Comparison of ENCODE assay signal across 10 cellular contexts in genomic region chr17:80221401-80221800, GRCh38. TPM values are rescaled to one million over a fixed set of nuclear protein-coding genes. Genes with fewer than 3 reads are reported as not detected.
DNase-seq lines count a peak whose midpoint lies in the region; ATAC-seq and TF ChIP-seq lines count a peak whose summit lies in the region.
"Had no signal": no experiment of that assay in that cellular context is flagged by ENCODE, and none has a peak within 500 bp of the region (broad histone marks: within the 10 kb centered on the region; RNA-seq: fewer than 3 reads in every experiment).

No MANE protein-coding gene starts in this region.

- CTCF ChIA-PET in activated CD8-positive, alpha-beta memory T cell treated with anti-CD3 and anti-CD28 coated beads, Interleukin-2, amount 10 ng/mL, durations not matched to agents 7 days and 5 days (lab: Charles Lee), result no interaction called here

- H3K27ac ChIP-seq in lung (ENCODE audit: low read depth in 1 of 2, low read length in 1 of 2) (no peak overlapping the region), thoracic aorta (no peak overlapping the region)

- no peak overlapping the region for H3K27ac Mint-ChIP-seq in activated CD8-positive, alpha-beta memory T cell treated with anti-CD3 and anti-CD28 coated beads, Interleukin-2, amount 10 ng/mL, durations not matched to agents 7 days and 5 days
- peak overlapping the region; percentile 48 to 86 (median 70) for H3K27ac Mint-ChIP-seq in brain

- peak overlapping the region; percentile 51 for H3K4me3 ChIP-seq in lung
- peak overlapping the region; percentile 82 for H3K4me3 ChIP-seq in thoracic aorta

- peaks cover 4% of the 10 kb centered on the region for H3K27me3 Mint-ChIP-seq in activated CD8-positive, alpha-beta memory T cell treated with anti-CD3 and anti-CD28 coated beads, Interleukin-2, amount 10 ng/mL, durations not matched to agents 7 days and 5 days
- peaks cover 2% of the 10 kb centered on the region for H3K27me3 Mint-ChIP-seq in brain

- peaks cover 0 to 5% of the 10 kb centered on the region in 2 donors for H3K4me1 ChIP-seq in lung (ENCODE audit: control insufficient read depth in 2 of 2, insufficient read depth in 2 of 2, low read length in 2 of 2)
- H3K4me1 ChIP-seq in thoracic aorta (ENCODE audit: control insufficient read depth in 1 of 2, low read depth in 2 of 2), result peaks cover 4 to 37% of the 10 kb centered on the region in 2 donors

- H3K4me1 Mint-ChIP-seq in activated CD8-positive, alpha-beta memory T cell treated with anti-CD3 and anti-CD28 coated beads, Interleukin-2, amount 10 ng/mL, durations not matched to agents 7 days and 5 days, result peaks cover 19% of the 10 kb centered on the region
- peaks cover 20% of the 10 kb centered on the region for H3K4me1 Mint-ChIP-seq in brain

- peak overlapping the region; percentile 56 for H3K4me3 Mint-ChIP-seq in activated CD8-positive, alpha-beta memory T cell treated with anti-CD3 and anti-CD28 coated beads, Interleukin-2, amount 10 ng/mL, durations not matched to agents 7 days and 5 days
- H3K4me3 Mint-ChIP-seq in brain, result peak overlapping the region; percentile 83 to 90 (median 85)

- H3K27me3 ChIP-seq in lung (ENCODE audit: control insufficient read depth, insufficient read depth) (no peaks in the 10 kb centered on the region), thoracic aorta (replicated peaks; ENCODE audit: insufficient read depth) (no peaks in the 10 kb centered on the region)

- H3K9me3 ChIP-seq in lung (ENCODE audit: control insufficient read depth in 2 of 2, insufficient read depth in 1 of 2, low read length in 1 of 2) (no peaks in the 10 kb centered on the region), thoracic aorta (no peaks in the 10 kb centered on the region)

- WGBS in lung, 2 donors, result 79 to 87% methylated on average over 18 to 20 of the region's 20 CpGs

- no peak for ATAC-seq in activated CD8-positive, alpha-beta memory T cell treated with anti-CD3 and anti-CD28 coated beads, Interleukin-2, amount 10 ng/mL, durations not matched to agents 7 days and 5 days
- no peak for ATAC-seq in lung (ENCODE audit: insufficient read depth, low FRiP score)
- ATAC-seq in thoracic aorta (ENCODE audit: insufficient number of reproducible peaks, low FRiP score, low read depth), result no peak
- no peak for ATAC-seq in HG03460 (IDR thresholded peaks at IDR 0.05; ENCODE audit: unreplicated experiment)

- H3K36me3 Mint-ChIP-seq in activated CD8-positive, alpha-beta memory T cell treated with anti-CD3 and anti-CD28 coated beads, Interleukin-2, amount 10 ng/mL, durations not matched to agents 7 days and 5 days, result peaks cover 6% of the 10 kb centered on the region
- peaks cover 13% of the 10 kb centered on the region for H3K36me3 Mint-ChIP-seq in brain

- TF ChIP-seq CTCF in brain (conservative IDR thresholded peaks at IDR 0.05) (no peak), lung (IDR thresholded peaks at IDR 0.05; ENCODE audit: control extremely low read depth, extremely low read depth) (no peak), thoracic aorta (IDR thresholded peaks at IDR 0.05) (no peak)

- no peaks in the 10 kb centered on the region for H3K9me3 Mint-ChIP-seq in activated CD8-positive, alpha-beta memory T cell treated with anti-CD3 and anti-CD28 coated beads, Interleukin-2, amount 10 ng/mL, durations not matched to agents 7 days and 5 days (ENCODE audit: low read depth)
- no peaks in the 10 kb centered on the region for H3K9me3 Mint-ChIP-seq in brain

- DNase-seq in activated CD8-positive, alpha-beta memory T cell treated with anti-CD3 and anti-CD28 coated beads, Interleukin-2, amount 10 ng/mL, durations not matched to agents 7 days and 5 days, result no peak
- DNase-seq in activated CD8-positive, alpha-beta memory T cell treated with anti-CD3 and anti-CD28 coated beads, Interleukin-2, amount 50 U/mL, for 4 hours, result no peak
- no peak for DNase-seq in lung (ENCODE audit: low spot score)
- DNase-seq in thoracic aorta (ENCODE audit: low spot score), result no peak
- no peak for DNase-seq in OCI-M2 (lab: John Stamatoyannopoulos, UW; ENCODE audit: unreplicated experiment)
- no peak for DNase-seq in SKM-1 (lab: John Stamatoyannopoulos, UW; ENCODE audit: unreplicated experiment)
- DNase-seq: NCI-H774 had no signal

- peaks cover 0 to 14% of the 10 kb centered on the region in 2 donors for H3K36me3 ChIP-seq in lung (ENCODE audit: control insufficient read depth in 2 of 2, insufficient read depth in 2 of 2, low read length in 2 of 2)
- H3K36me3 ChIP-seq in thoracic aorta, result peaks cover 12% of the 10 kb centered on the region

RNA-seq across cellular contexts. Expression of gene SLC26A11, which starts 1.2 kb away (rescaled TPM):
- 1 to 10 TPM; 4.3 to 8.6 TPM for total RNA-seq in activated CD8-positive, alpha-beta memory T cell treated with anti-CD3 and anti-CD28 coated beads, Interleukin-2, amount 10 ng/mL, durations not matched to agents 7 days and 5 days
- polyA plus RNA-seq in brain (ENCODE audit: insufficient read depth, low read depth, low replicate concordance), result 24.5 TPM
- total RNA-seq in lung, result 10 to 100 TPM; 27.8 to 34.2 TPM
- 10 to 100 TPM; 25.0 to 37.0 TPM for polyA plus RNA-seq in lung
- total RNA-seq in thoracic aorta, result 10 to 100 TPM; 41.1 to 69.2 TPM

RNA-seq across cellular contexts. Expression of gene SGSH, which starts 1.3 kb away (rescaled TPM):
- total RNA-seq in activated CD8-positive, alpha-beta memory T cell treated with anti-CD3 and anti-CD28 coated beads, Interleukin-2, amount 10 ng/mL, durations not matched to agents 7 days and 5 days, result 10 to 100 TPM; 15.4 to 22.1 TPM
- polyA plus RNA-seq in brain (ENCODE audit: insufficient read depth, low read depth, low replicate concordance), result 12.6 TPM
- 10 to 100 TPM; 27.5 to 75.1 TPM for total RNA-seq in lung
- 10 to 100 TPM; 42.5 to 65.7 TPM for polyA plus RNA-seq in lung
- total RNA-seq in thoracic aorta, result 10 to 100 TPM; 22.2 to 51.8 TPM

RNA-seq across cellular contexts. Expression of gene RNF213, which starts 39.3 kb away (rescaled TPM):
- total RNA-seq in activated CD8-positive, alpha-beta memory T cell treated with anti-CD3 and anti-CD28 coated beads, Interleukin-2, amount 10 ng/mL, durations not matched to agents 7 days and 5 days, result 1,000 to 10,000 TPM in 1 of 2 experiments, 100 to 1,000 TPM in 1; 597 to 1,208 TPM
- polyA plus RNA-seq in brain (ENCODE audit: insufficient read depth, low read depth, low replicate concordance) (23.1 TPM), lung (10 to 100 TPM; 67.0 to 76.7 TPM)
- total RNA-seq in lung (100 to 1,000 TPM; 135 to 198 TPM), thoracic aorta (100 to 1,000 TPM; 150 to 174 TPM)

RNA-seq across cellular contexts. Expression of gene CARD14, which starts 51.6 kb away (rescaled TPM):
- total RNA-seq in activated CD8-positive, alpha-beta memory T cell treated with anti-CD3 and anti-CD28 coated beads, Interleukin-2, amount 10 ng/mL, durations not matched to agents 7 days and 5 days, result not detected
- polyA plus RNA-seq in brain (ENCODE audit: insufficient read depth, low read depth, low replicate concordance) (0.22 TPM), lung (under 1 TPM; 0.50 to 0.93 TPM)
- total RNA-seq in lung (1 to 10 TPM; 1.5 to 1.8 TPM), thoracic aorta (not detected)
- total RNA-seq: mesenteric fat pad had no signal
